8 cellular contexts compared by ENCODE assay signal in the genomic region with DNA sequence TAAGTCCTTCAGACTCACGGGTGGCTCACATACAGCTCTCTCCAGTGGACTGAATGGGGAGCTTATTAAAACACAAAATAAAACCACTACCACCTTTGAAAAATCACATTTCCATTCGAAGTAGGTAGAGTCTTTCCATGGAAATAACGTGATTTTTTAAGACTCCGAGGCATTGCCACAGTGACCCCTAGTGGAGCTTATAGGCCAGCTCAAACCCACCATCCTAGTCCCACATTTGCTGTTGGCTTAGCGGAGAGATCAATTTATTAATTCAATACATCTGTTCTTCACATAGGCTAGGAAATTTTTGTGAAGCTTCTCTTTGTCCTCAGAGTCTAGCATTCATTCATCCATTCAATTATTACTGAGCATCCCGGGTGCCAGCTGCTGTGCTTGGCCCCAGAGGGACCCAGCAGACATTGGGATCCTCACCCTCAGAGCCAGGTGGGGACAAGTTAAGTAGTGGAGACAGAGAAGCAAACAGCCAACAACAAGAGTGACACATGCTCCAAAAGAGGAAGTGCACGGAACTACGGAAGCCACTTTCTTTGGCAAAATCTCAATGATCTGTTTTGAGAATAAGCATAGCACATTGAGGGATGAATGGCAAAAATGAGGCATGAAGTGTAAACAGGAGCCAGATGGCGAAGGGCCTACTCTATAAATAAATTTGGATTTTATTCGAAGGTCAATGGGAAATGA. TPM values are rescaled to one million over a fixed set of nuclear protein-coding genes. Genes with fewer than 3 reads are reported as not detected.
DNase-seq lines count a peak whose midpoint lies in the region; ATAC-seq and TF ChIP-seq lines count a peak whose summit lies in the region.

No MANE protein-coding gene starts in this region.

- peaks cover 4% of the 10 kb centered on the region for H3K36me3 Mint-ChIP-seq in memory B cell

- peak; percentile 50 for ATAC-seq in memory B cell (ENCODE audit: low read depth)
- ATAC-seq in HG02870 (IDR thresholded peaks at IDR 0.05; ENCODE audit: unreplicated experiment): no peak

- DNase-seq in AG08396 (ENCODE audit: low spot score): peak; percentile 27
- peak; percentile 36 for DNase-seq in GM13977 (ENCODE audit: low spot score)
- peak; percentile 3 to 51 for DNase-seq in NOMO-1 (lab: John Stamatoyannopoulos, UW; ENCODE audit: unreplicated experiment in 2 of 2)
- DNase-seq in brain pericyte (ENCODE audit: low read depth, low spot score): peak; percentile 60
- no peak for DNase-seq in memory B cell (ENCODE audit: low spot score in 2 of 2)
- no peak for DNase-seq in GF-D8 (lab: John Stamatoyannopoulos, UW)
- no peak for DNase-seq in A172 (ENCODE audit: low spot score)

- no peak overlapping the region for H3K27ac Mint-ChIP-seq in memory B cell

- in situ Hi-C loops in GM13977 (cut with MboI; ENCODE audit: low pct_unique_long_range_greater_than_20kb, low sequenced_read_pairs, unreplicated experiment): loop anchor here (25.0 kb wide), 1 partner anchor 359 kb away; a partner anchor contains a TSS

- no peak overlapping the region for H3K4me3 Mint-ChIP-seq in memory B cell

- peaks cover 12% of the 10 kb centered on the region for H3K9me3 Mint-ChIP-seq in memory B cell

- TF ChIP-seq CTCF in GM13977 (IDR thresholded peaks at IDR 0.05; ENCODE audit: extremely low read depth, insufficient read depth, missing control alignments): peak; percentile 68

- peaks cover 10% of the 10 kb centered on the region for H3K27me3 Mint-ChIP-seq in memory B cell

- peaks cover 4% of the 10 kb centered on the region for H3K4me1 Mint-ChIP-seq in memory B cell

RNA-seq across cellular contexts. Expression of a gene that starts 10.2 kb away (rescaled TPM):
- 0.48 and 1.5 TPM in 2 replicates for total RNA-seq in A172 (2014; rRNA removed; shearing (Covaris generic))

Comparison
In these comparisons a context has a peak if more than half of its experiments do, and no peak if none do; other contexts are left out.
1. DNase-seq: peak in AG08396 (single experiment), GM13977 (single experiment), NOMO-1 (2 of 2) and brain pericyte (single experiment); none in memory B cell (0 of 2), GF-D8 (single experiment) and A172 (single experiment).